Comparison of ENCODE assay signal across 2 cellular contexts in genomic region chr5:67014957-67015400, GRCh38.
TF ChIP-seq lines count a peak whose summit lies in the region.

No MANE protein-coding gene starts in this region.

TF ChIP-seq in A549, 52 proteins besides CTCF, POLR2A, EP300 and RAD21 (continued from another document):
- TF ChIP-seq, protein P1, sequence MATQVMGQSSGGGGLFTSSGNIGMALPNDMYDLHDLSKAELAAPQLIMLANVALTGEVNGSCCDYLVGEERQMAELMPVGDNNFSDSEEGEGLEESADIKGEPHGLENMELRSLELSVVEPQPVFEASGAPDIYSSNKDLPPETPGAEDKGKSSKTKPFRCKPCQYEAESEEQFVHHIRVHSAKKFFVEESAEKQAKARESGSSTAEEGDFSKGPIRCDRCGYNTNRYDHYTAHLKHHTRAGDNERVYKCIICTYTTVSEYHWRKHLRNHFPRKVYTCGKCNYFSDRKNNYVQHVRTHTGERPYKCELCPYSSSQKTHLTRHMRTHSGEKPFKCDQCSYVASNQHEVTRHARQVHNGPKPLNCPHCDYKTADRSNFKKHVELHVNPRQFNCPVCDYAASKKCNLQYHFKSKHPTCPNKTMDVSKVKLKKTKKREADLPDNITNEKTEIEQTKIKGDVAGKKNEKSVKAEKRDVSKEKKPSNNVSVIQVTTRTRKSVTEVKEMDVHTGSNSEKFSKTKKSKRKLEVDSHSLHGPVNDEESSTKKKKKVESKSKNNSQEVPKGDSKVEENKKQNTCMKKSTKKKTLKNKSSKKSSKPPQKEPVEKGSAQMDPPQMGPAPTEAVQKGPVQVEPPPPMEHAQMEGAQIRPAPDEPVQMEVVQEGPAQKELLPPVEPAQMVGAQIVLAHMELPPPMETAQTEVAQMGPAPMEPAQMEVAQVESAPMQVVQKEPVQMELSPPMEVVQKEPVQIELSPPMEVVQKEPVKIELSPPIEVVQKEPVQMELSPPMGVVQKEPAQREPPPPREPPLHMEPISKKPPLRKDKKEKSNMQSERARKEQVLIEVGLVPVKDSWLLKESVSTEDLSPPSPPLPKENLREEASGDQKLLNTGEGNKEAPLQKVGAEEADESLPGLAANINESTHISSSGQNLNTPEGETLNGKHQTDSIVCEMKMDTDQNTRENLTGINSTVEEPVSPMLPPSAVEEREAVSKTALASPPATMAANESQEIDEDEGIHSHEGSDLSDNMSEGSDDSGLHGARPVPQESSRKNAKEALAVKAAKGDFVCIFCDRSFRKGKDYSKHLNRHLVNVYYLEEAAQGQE (IDR thresholded peaks at IDR 0.05), result no peak
- TF ChIP-seq CBX8 (IDR thresholded peaks at IDR 0.05), result no peak
- no peak for TF ChIP-seq CHD2 (IDR thresholded peaks at IDR 0.05; ENCODE audit: low read length, partially characterized antibody)
- no peak for TF ChIP-seq RCOR1 (IDR thresholded peaks at IDR 0.05; ENCODE audit: low read depth, low read length)
- no peak for TF ChIP-seq POLR2AphosphoS2 (conservative IDR thresholded peaks at IDR 0.05; ENCODE audit: low read length)
- TF ChIP-seq, protein P2, sequence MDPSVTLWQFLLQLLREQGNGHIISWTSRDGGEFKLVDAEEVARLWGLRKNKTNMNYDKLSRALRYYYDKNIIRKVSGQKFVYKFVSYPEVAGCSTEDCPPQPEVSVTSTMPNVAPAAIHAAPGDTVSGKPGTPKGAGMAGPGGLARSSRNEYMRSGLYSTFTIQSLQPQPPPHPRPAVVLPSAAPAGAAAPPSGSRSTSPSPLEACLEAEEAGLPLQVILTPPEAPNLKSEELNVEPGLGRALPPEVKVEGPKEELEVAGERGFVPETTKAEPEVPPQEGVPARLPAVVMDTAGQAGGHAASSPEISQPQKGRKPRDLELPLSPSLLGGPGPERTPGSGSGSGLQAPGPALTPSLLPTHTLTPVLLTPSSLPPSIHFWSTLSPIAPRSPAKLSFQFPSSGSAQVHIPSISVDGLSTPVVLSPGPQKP (IDR thresholded peaks at IDR 0.05; ENCODE audit: low read depth, low read length), result no peak
- no peak for TF ChIP-seq PHF8 (IDR thresholded peaks at IDR 0.05; ENCODE audit: borderline replicate concordance, low read depth)

TF ChIP-seq in GM23338, 12 proteins besides CTCF, POLR2A, EP300 and RAD21 (continued from another document):
- TF ChIP-seq, protein P3, sequence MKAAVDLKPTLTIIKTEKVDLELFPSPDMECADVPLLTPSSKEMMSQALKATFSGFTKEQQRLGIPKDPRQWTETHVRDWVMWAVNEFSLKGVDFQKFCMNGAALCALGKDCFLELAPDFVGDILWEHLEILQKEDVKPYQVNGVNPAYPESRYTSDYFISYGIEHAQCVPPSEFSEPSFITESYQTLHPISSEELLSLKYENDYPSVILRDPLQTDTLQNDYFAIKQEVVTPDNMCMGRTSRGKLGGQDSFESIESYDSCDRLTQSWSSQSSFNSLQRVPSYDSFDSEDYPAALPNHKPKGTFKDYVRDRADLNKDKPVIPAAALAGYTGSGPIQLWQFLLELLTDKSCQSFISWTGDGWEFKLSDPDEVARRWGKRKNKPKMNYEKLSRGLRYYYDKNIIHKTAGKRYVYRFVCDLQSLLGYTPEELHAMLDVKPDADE (IDR thresholded peaks at IDR 0.05), result no peak
- no peak for TF ChIP-seq EZH2phosphoT487 (IDR thresholded peaks at IDR 0.05; ENCODE audit: unreplicated experiment)
- TF ChIP-seq, protein P1 (IDR thresholded peaks at IDR 0.05; ENCODE audit: unreplicated experiment), result no peak
